In the genomic region with DNA sequence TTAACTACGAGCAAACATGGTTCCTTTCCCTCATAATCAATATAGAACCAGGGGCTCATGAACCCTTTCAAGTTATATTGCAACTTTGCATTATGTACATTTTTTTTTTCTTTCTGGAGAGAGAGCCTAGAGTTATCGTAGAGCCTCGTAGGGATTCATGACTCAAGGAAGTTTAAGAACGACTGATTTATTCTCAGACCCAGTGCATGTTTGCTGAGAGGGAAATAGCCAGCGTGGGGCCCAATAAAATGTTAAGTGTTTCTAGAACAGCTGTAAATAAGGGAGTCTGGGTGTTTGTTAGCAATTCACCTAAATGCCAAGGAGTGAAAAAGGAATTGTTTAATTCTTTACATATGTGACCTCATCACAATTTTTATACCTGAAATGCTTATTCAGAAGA, we compare ENCODE assay signal across 19 cellular contexts.
"Had no signal": no experiment of that assay in that cellular context is flagged by ENCODE, and none has a peak within 500 bp of the region (broad histone marks: within the 10 kb centered on the region; RNA-seq: fewer than 3 reads in every experiment).

No MANE protein-coding gene starts in this region.

- H3K4me1 ChIP-seq: gastrocnemius medialis, suprapubic skin, transverse colon, vagina had no signal

- H3K36me3 ChIP-seq: gastrocnemius medialis, neutrophil, suprapubic skin, transverse colon, vagina had no signal

- ATAC-seq: activated CD4-positive, alpha-beta T cell treated with anti-CD3 and anti-CD28 coated beads for 36 hours; activated CD8-positive, alpha-beta memory T cell treated with anti-CD3 and anti-CD28 coated beads, Interleukin-2, amount 10 ng/mL, durations not matched to agents 7 days and 5 days; activated T-helper 17 cell treated with anti-CD3 and anti-CD28 coated beads, Interleukin-2, amount 50 U/mL, for 72 hours; gastrocnemius medialis; left lobe of liver; natural killer cell; stimulated activated naive CD8-positive, alpha-beta T cell treated with anti-CD3 and anti-CD28 coated beads, Interleukin-15, amount 100 ng/mL, for 72 hours had no signal

- DNase-seq: activated CD4-positive, alpha-beta memory T cell treated with anti-CD3 and anti-CD28 coated beads, Interleukin-2, amount 10 ng/mL, durations not matched to agents 7 days and 5 days; activated CD4-positive, alpha-beta T cell treated with anti-CD3 and anti-CD28 coated beads for 36 hours; activated CD8-positive, alpha-beta memory T cell treated with anti-CD3 and anti-CD28 coated beads, Interleukin-2, amount 10 ng/mL, durations not matched to agents 7 days and 5 days; activated naive CD4-positive, alpha-beta T cell treated with Interleukin-2 at 50 U/mL for 16 hours; aorta; gastrocnemius medialis; head of caudate nucleus; natural killer cell; small intestine; stimulated activated CD4-positive, alpha-beta T cell treated with anti-CD3 and anti-CD28 coated beads, Interleukin-4, amount 100 ng/mL, for 1 hour; stimulated activated naive CD8-positive, alpha-beta T cell treated with anti-CD3 and anti-CD28 coated beads, Interleukin-15, amount 100 ng/mL, for 72 hours; transverse colon had no signal

- H3K9me3 ChIP-seq: gastrocnemius medialis, neutrophil, suprapubic skin, transverse colon, vagina had no signal

- H3K4me3 ChIP-seq: coronary artery, gastrocnemius medialis, lung, suprapubic skin, transverse colon, vagina had no signal

- H3K27ac ChIP-seq: coronary artery, gastrocnemius medialis, neutrophil, suprapubic skin, transverse colon, vagina had no signal

- H3K27me3 ChIP-seq: gastrocnemius medialis, neutrophil, suprapubic skin, transverse colon, vagina had no signal
